38 cellular contexts compared by ENCODE assay signal in genomic region chr10:75678527-75678926, GRCh38.
"Had no signal": no experiment of that assay in that cellular context is flagged by ENCODE, and none has a peak within 500 bp of the region (broad histone marks: within the 10 kb centered on the region; RNA-seq: fewer than 3 reads in every experiment).

No MANE protein-coding gene starts in this region.

- H3K27ac ChIP-seq: adrenal gland, ascending aorta, body of pancreas, brain microvascular endothelial cell, breast epithelium, cardiac muscle cell had no signal

- H3K4me1 Mint-ChIP-seq: activated naive CD4-positive, alpha-beta T cell treated with anti-CD3 and anti-CD28 coated beads, Interleukin-2, amount 10 ng/mL, durations not matched to agents 7 days and 5 days; activated naive CD4-positive, alpha-beta T cell treated with anti-CD3 and anti-CD28 coated beads, Interleukin-2, amount 50 U/mL, for 24 hours; activated naive CD8-positive, alpha-beta T cell treated with anti-CD3 and anti-CD28 coated beads for 36 hours; activated naive CD8-positive, alpha-beta T cell treated with anti-CD3 and anti-CD28 coated beads, Interleukin-2, amount 10 ng/mL, durations not matched to agents 7 days and 5 days; activated naive CD8-positive, alpha-beta T cell treated with anti-CD3 and anti-CD28 coated beads, Interleukin-2, amount 50 U/mL, for 24 hours; activated T-helper 17 cell treated with anti-CD3 and anti-CD28 coated beads, Interleukin-2, amount 50 U/mL, for 72 hours; central memory CD8-positive, alpha-beta T cell had no signal

- H3K4me3 ChIP-seq: adrenal gland, ascending aorta, body of pancreas, breast epithelium, cardiac muscle cell had no signal

- DNase-seq: activated effector memory CD4-positive, alpha-beta T cell treated with anti-CD3 and anti-CD28 coated beads, Interleukin-2, amount 50 U/mL, for 16 hours; activated effector memory CD4-positive, alpha-beta T cell treated with Interleukin-2 at 50 U/mL for 16 hours; activated gamma-delta T cell; activated gamma-delta T cell treated with Interleukin-2 at 50 U/mL for 16 hours; activated naive CD4-positive, alpha-beta T cell; activated naive CD4-positive, alpha-beta T cell treated with anti-CD3 and anti-CD28 coated beads for 36 hours; activated naive CD4-positive, alpha-beta T cell treated with anti-CD3 and anti-CD28 coated beads, Interleukin-2, amount 10 ng/mL, durations not matched to agents 7 days and 5 days; activated naive CD4-positive, alpha-beta T cell treated with anti-CD3 and anti-CD28 coated beads, Interleukin-2, amount 50 U/mL, for 16 hours; activated naive CD4-positive, alpha-beta T cell treated with Interleukin-2 at 50 U/mL for 16 hours; activated naive CD8-positive, alpha-beta T cell treated with anti-CD3 and anti-CD28 coated beads for 36 hours; activated naive CD8-positive, alpha-beta T cell treated with anti-CD3 and anti-CD28 coated beads, Interleukin-2, amount 10 ng/mL, durations not matched to agents 7 days and 5 days; activated naive CD8-positive, alpha-beta T cell treated with anti-CD3 and anti-CD28 coated beads, Interleukin-2, amount 50 U/mL, for 24 hours; activated T-cell treated with anti-CD3 and anti-CD28 coated beads, Interleukin-2, amount 50 U/mL, for 1 hour; activated T-cell treated with anti-CD3 and anti-CD28 coated beads, Interleukin-2, amount 50 U/mL, for 24 hours; activated T-cell treated with anti-CD3 and anti-CD28 coated beads, Interleukin-2, amount 50 U/mL, for 4 hours; activated T-cell treated with anti-CD3 and anti-CD28 coated beads, Interleukin-2, amount 50 U/mL, for 48 hours; activated T-cell treated with anti-CD3 and anti-CD28 coated beads, Interleukin-2, amount 50 U/mL, for 72 hours; adrenal gland; amniotic stem cell; amygdala; anterior cingulate cortex; aorta; body of pancreas; brain microvascular endothelial cell; caudate nucleus; central memory CD4-positive, alpha-beta T cell; cerebellar nuclear complex had no signal

- H3K9me3 Mint-ChIP-seq: activated naive CD4-positive, alpha-beta T cell treated with anti-CD3 and anti-CD28 coated beads for 36 hours; activated naive CD4-positive, alpha-beta T cell treated with anti-CD3 and anti-CD28 coated beads, Interleukin-2, amount 10 ng/mL, durations not matched to agents 7 days and 5 days; activated naive CD4-positive, alpha-beta T cell treated with anti-CD3 and anti-CD28 coated beads, Interleukin-2, amount 50 U/mL, for 24 hours; activated naive CD4-positive, alpha-beta T cell treated with anti-CD3 and anti-CD28 coated beads, Interleukin-2, amount 50 U/mL, for 72 hours; activated naive CD8-positive, alpha-beta T cell treated with anti-CD3 and anti-CD28 coated beads for 36 hours; activated naive CD8-positive, alpha-beta T cell treated with anti-CD3 and anti-CD28 coated beads, Interleukin-2, amount 10 ng/mL, durations not matched to agents 7 days and 5 days; activated naive CD8-positive, alpha-beta T cell treated with anti-CD3 and anti-CD28 coated beads, Interleukin-2, amount 50 U/mL, for 24 hours; activated T-cell treated with anti-CD3 and anti-CD28 coated beads, Interleukin-2, amount 50 U/mL, for 24 hours; activated T-cell treated with anti-CD3 and anti-CD28 coated beads, Interleukin-2, amount 50 U/mL, for 4 hours; activated T-cell treated with anti-CD3 and anti-CD28 coated beads, Interleukin-2, amount 50 U/mL, for 72 hours; activated T-helper 1 cell treated with anti-CD3 and anti-CD28 coated beads, Interleukin-12 subunit alpha, Interleukin-12 subunit beta, Interleukin-2, Interleukin-4 antibody, amounts not matched to agents 30 ng/mL and 10 ng/mL and 1 ng/mL, durations not matched to agents 14 hours and 24 hours and 36 hours; activated T-helper 17 cell treated with anti-CD3 and anti-CD28 coated beads, Interleukin-2, amount 50 U/mL, for 72 hours; activated T-helper 2 cell treated with anti-CD3 and anti-CD28 coated beads, Interferon-gamma antibody, Interleukin-2, Interleukin-4, amounts not matched to agents 10 μg/mL and 5 μg/mL and 100 μg/mL, durations not matched to agents 14 hours and 24 hours and 36 hours; central memory CD8-positive, alpha-beta T cell had no signal

- H3K4me3 Mint-ChIP-seq: activated naive CD4-positive, alpha-beta T cell treated with anti-CD3 and anti-CD28 coated beads for 36 hours; activated naive CD4-positive, alpha-beta T cell treated with anti-CD3 and anti-CD28 coated beads, Interleukin-2, amount 10 ng/mL, durations not matched to agents 7 days and 5 days; activated naive CD4-positive, alpha-beta T cell treated with anti-CD3 and anti-CD28 coated beads, Interleukin-2, amount 50 U/mL, for 24 hours; activated naive CD8-positive, alpha-beta T cell; activated naive CD8-positive, alpha-beta T cell treated with anti-CD3 and anti-CD28 coated beads for 36 hours; activated naive CD8-positive, alpha-beta T cell treated with anti-CD3 and anti-CD28 coated beads, Interleukin-2, amount 10 ng/mL, durations not matched to agents 7 days and 5 days; activated naive CD8-positive, alpha-beta T cell treated with anti-CD3 and anti-CD28 coated beads, Interleukin-2, amount 50 U/mL, for 24 hours; activated T-cell treated with anti-CD3 and anti-CD28 coated beads, Interleukin-2, amount 50 U/mL, for 24 hours; activated T-cell treated with anti-CD3 and anti-CD28 coated beads, Interleukin-2, amount 50 U/mL, for 4 hours; activated T-cell treated with anti-CD3 and anti-CD28 coated beads, Interleukin-2, amount 50 U/mL, for 72 hours; activated T-helper 1 cell treated with anti-CD3 and anti-CD28 coated beads, Interleukin-12 subunit alpha, Interleukin-12 subunit beta, Interleukin-2, Interleukin-4 antibody, amounts not matched to agents 30 ng/mL and 10 ng/mL and 1 ng/mL, durations not matched to agents 14 hours and 24 hours and 36 hours; activated T-helper 17 cell treated with anti-CD3 and anti-CD28 coated beads, Interleukin-2, amount 50 U/mL, for 72 hours; brain; central memory CD8-positive, alpha-beta T cell had no signal

- H3K27ac Mint-ChIP-seq: activated naive CD4-positive, alpha-beta T cell treated with anti-CD3 and anti-CD28 coated beads for 36 hours; activated naive CD4-positive, alpha-beta T cell treated with anti-CD3 and anti-CD28 coated beads, Interleukin-2, amount 10 ng/mL, durations not matched to agents 7 days and 5 days; activated naive CD4-positive, alpha-beta T cell treated with anti-CD3 and anti-CD28 coated beads, Interleukin-2, amount 50 U/mL, for 24 hours; activated naive CD4-positive, alpha-beta T cell treated with anti-CD3 and anti-CD28 coated beads, Interleukin-2, amount 50 U/mL, for 72 hours; activated naive CD8-positive, alpha-beta T cell; activated naive CD8-positive, alpha-beta T cell treated with anti-CD3 and anti-CD28 coated beads for 36 hours; activated naive CD8-positive, alpha-beta T cell treated with anti-CD3 and anti-CD28 coated beads, Interleukin-2, amount 10 ng/mL, durations not matched to agents 7 days and 5 days; activated naive CD8-positive, alpha-beta T cell treated with anti-CD3 and anti-CD28 coated beads, Interleukin-2, amount 50 U/mL, for 24 hours; activated T-cell treated with anti-CD3 and anti-CD28 coated beads, Interleukin-2, amount 50 U/mL, for 24 hours; activated T-cell treated with anti-CD3 and anti-CD28 coated beads, Interleukin-2, amount 50 U/mL, for 72 hours; activated T-helper 1 cell treated with anti-CD3 and anti-CD28 coated beads, Interleukin-12 subunit alpha, Interleukin-12 subunit beta, Interleukin-2, Interleukin-4 antibody, amounts not matched to agents 30 ng/mL and 10 ng/mL and 1 ng/mL, durations not matched to agents 14 hours and 24 hours and 36 hours; activated T-helper 17 cell treated with anti-CD3 and anti-CD28 coated beads, Interleukin-2, amount 50 U/mL, for 72 hours; activated T-helper 2 cell treated with anti-CD3 and anti-CD28 coated beads, Interferon-gamma antibody, Interleukin-2, Interleukin-4, amounts not matched to agents 10 μg/mL and 5 μg/mL and 100 μg/mL, durations not matched to agents 14 hours and 24 hours and 36 hours; brain had no signal

- ATAC-seq: activated naive CD4-positive, alpha-beta T cell treated with anti-CD3 and anti-CD28 coated beads, Interleukin-2, amount 50 U/mL, for 72 hours; activated naive CD8-positive, alpha-beta T cell treated with anti-CD3 and anti-CD28 coated beads, Interleukin-2, amount 50 U/mL, for 24 hours; activated T-cell treated with anti-CD3 and anti-CD28 coated beads, Interleukin-2, amount 50 U/mL, for 4 hours; activated T-cell treated with anti-CD3 and anti-CD28 coated beads, Interleukin-2, amount 50 U/mL, for 72 hours; activated T-helper 17 cell treated with anti-CD3 and anti-CD28 coated beads, Interleukin-2, amount 50 U/mL, for 72 hours; body of pancreas had no signal

- H3K36me3 Mint-ChIP-seq: activated naive CD4-positive, alpha-beta T cell treated with anti-CD3 and anti-CD28 coated beads, Interleukin-2, amount 10 ng/mL, durations not matched to agents 7 days and 5 days; activated naive CD4-positive, alpha-beta T cell treated with anti-CD3 and anti-CD28 coated beads, Interleukin-2, amount 50 U/mL, for 24 hours; activated naive CD4-positive, alpha-beta T cell treated with anti-CD3 and anti-CD28 coated beads, Interleukin-2, amount 50 U/mL, for 72 hours; activated naive CD8-positive, alpha-beta T cell; activated naive CD8-positive, alpha-beta T cell treated with anti-CD3 and anti-CD28 coated beads for 36 hours; activated naive CD8-positive, alpha-beta T cell treated with anti-CD3 and anti-CD28 coated beads, Interleukin-2, amount 10 ng/mL, durations not matched to agents 7 days and 5 days; brain had no signal

- H3K27me3 Mint-ChIP-seq: activated naive CD4-positive, alpha-beta T cell treated with anti-CD3 and anti-CD28 coated beads, Interleukin-2, amount 10 ng/mL, durations not matched to agents 7 days and 5 days; activated naive CD8-positive, alpha-beta T cell treated with anti-CD3 and anti-CD28 coated beads, Interleukin-2, amount 10 ng/mL, durations not matched to agents 7 days and 5 days had no signal

- H3K4me1 ChIP-seq: body of pancreas, breast epithelium had no signal

- H3K36me3 ChIP-seq: adrenal gland, ascending aorta, brain microvascular endothelial cell, breast epithelium, cardiac muscle cell had no signal

- H3K9me3 ChIP-seq: adrenal gland, ascending aorta, body of pancreas, breast epithelium had no signal

- H3K27me3 ChIP-seq: adrenal gland, ascending aorta, body of pancreas, brain microvascular endothelial cell, breast epithelium, cardiac muscle cell had no signal
